ENCODE assay signal across 8 cellular contexts in the genomic region with DNA sequence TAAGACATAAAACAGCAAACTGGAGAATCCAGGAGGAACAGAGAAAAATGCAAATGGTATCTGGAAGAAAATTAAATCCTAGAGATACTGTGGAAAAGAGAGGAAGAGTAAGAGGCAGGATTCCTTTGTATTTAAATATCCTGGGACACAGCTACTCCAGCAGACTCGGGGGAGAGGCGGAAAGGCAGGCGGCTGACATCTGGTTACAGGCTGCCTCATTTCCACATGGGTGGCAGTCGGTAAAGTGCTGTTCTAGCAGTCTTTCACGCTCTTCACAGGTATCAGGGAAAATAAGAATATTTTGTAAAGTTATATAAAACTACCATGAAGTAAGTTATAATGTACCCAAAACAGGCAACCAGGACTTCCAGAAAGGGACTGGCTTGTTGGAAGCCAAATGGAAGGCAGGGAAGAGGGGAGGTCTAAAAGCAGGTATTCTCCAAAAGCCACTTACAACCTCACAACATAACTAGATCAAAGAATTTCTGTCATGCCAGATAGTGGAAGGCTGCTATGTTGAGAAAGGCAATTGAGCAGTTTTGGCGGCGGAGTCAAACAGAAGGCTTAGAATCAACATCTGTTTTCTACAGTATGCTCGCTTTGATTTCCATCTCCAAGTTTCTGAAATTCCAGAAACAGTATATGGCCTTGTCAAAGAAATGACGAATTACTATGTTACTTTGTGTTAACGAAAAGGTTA. TPM values are rescaled to one million over a fixed set of nuclear protein-coding genes. Genes with fewer than 3 reads are reported as not detected.
DNase-seq lines count a peak whose midpoint lies in the region; ATAC-seq and TF ChIP-seq lines count a peak whose summit lies in the region.

No MANE protein-coding gene starts in this region.

- CTCF ChIA-PET in OCI-LY7 (lab: Charles Lee; ENCODE audit: unreplicated experiment), result no interaction called here

- intact Hi-C loops in activated CD4-positive, alpha-beta T cell treated with anti-CD3 and anti-CD28 coated beads, Interleukin-2, amount 10 ng/mL, durations not matched to agents 24 days and 14 days (cut with micrococcal nuclease), result loop anchor here (2.0 to 5.0 kb wide), 6 partner anchors 83 to 825 kb away; a partner anchor contains a TSS
- intact Hi-C loops in right lobe of liver (cut with DNase I) (no loop called here), OCI-LY7 (cut with micrococcal nuclease; ENCODE audit: unreplicated experiment) (loop anchor here (5.0 kb wide), 1 partner anchor 518 kb away; a partner anchor contains a TSS)

- H3K4me3 ChIP-seq in brain microvascular endothelial cell (ENCODE audit: low read depth, low read length), result peak overlapping the region; percentile 75
- peak overlapping the region in 2 of 3 donors; percentile 77 to 85 for H3K4me3 ChIP-seq in right lobe of liver
- peak overlapping the region; percentile 92 for H3K4me3 ChIP-seq in thoracic aorta
- no peak overlapping the region for H3K4me3 ChIP-seq in OCI-LY7 (ENCODE audit: low read depth, low read length, poor library complexity, severe bottlenecking)

- no peaks in the 10 kb centered on the region for H4K20me1 ChIP-seq in OCI-LY7 (ENCODE audit: insufficient read depth, low read length)

- H3K9me3 Mint-ChIP-seq in activated CD4-positive, alpha-beta T cell treated with anti-CD3 and anti-CD28 coated beads, Interleukin-2, amount 10 ng/mL, durations not matched to agents 24 days and 14 days, result peaks cover 10% of the 10 kb centered on the region

- no peaks in the 10 kb centered on the region for H3K9me2 ChIP-seq in OCI-LY7 (ENCODE audit: insufficient read depth, low read length)

- H3K9me3 ChIP-seq in right lobe of liver (no peaks in the 10 kb centered on the region), thoracic aorta (no peaks in the 10 kb centered on the region), OCI-LY7 (ENCODE audit: low read length) (no peaks in the 10 kb centered on the region)

- in situ Hi-C loops in brain microvascular endothelial cell (cut with HindIII; ENCODE audit: low pct_ligation_motif_present, low sequenced_read_pairs), result no loop called here

- no peak overlapping the region for H3K4me2 ChIP-seq in OCI-LY7 (ENCODE audit: low read length)

- H3K27me3 ChIP-seq in brain microvascular endothelial cell (replicated peaks), result peaks cover 14% of the 10 kb centered on the region
- H3K27me3 ChIP-seq in right lobe of liver, result no peaks in the 10 kb centered on the region
- H3K27me3 ChIP-seq in thoracic aorta (replicated peaks; ENCODE audit: insufficient read depth), result no peaks in the 10 kb centered on the region

- ATAC-seq in right lobe of liver (no peak), thoracic aorta (ENCODE audit: insufficient number of reproducible peaks, low FRiP score, low read depth) (no peak), HG03460 (IDR thresholded peaks at IDR 0.05; ENCODE audit: unreplicated experiment) (no peak)

- WGBS in right lobe of liver (ENCODE audit: insufficient coverage, low coverage, low lambda C conversion rate, missing lambda C conversion rate), result 56% methylated on average over 10 of the region's 10 CpGs

- no TSS peak for BruUV-seq in OCI-LY7 (replicated peaks; lab: Mats Ljungman, UMichigan)

- TF ChIP-seq CTCF in brain microvascular endothelial cell (IDR thresholded peaks at IDR 0.05; ENCODE audit: low read depth, low read length, missing control alignments), result no peak
- TF ChIP-seq CTCF in right lobe of liver (IDR thresholded peaks at IDR 0.05), result no peak
- no peak for TF ChIP-seq CTCF in thoracic aorta (IDR thresholded peaks at IDR 0.05)
- no peak for TF ChIP-seq CTCF in OCI-LY7 (conservative IDR thresholded peaks at IDR 0.05; ENCODE audit: low read length)

- H3K27ac Mint-ChIP-seq in activated CD4-positive, alpha-beta T cell treated with anti-CD3 and anti-CD28 coated beads, Interleukin-2, amount 10 ng/mL, durations not matched to agents 24 days and 14 days, result peak overlapping the region; percentile 76

- H3K36me3 ChIP-seq in brain microvascular endothelial cell (replicated peaks) (no peaks in the 10 kb centered on the region), right lobe of liver (no peaks in the 10 kb centered on the region), thoracic aorta (no peaks in the 10 kb centered on the region), OCI-LY7 (ENCODE audit: insufficient read depth, low read length) (no peaks in the 10 kb centered on the region)

- H3K4me1 ChIP-seq in right lobe of liver (peaks cover 0 to 27% (median 7%) of the 10 kb centered on the region in 4 donors), thoracic aorta (ENCODE audit: control insufficient read depth in 1 of 2, low read depth in 2 of 2) (peaks cover 3 to 16% of the 10 kb centered on the region in 2 donors), OCI-LY7 (ENCODE audit: insufficient read depth, low read length, poor library complexity, severe bottlenecking) (peaks cover 9% of the 10 kb centered on the region)

- no peak for DNase-seq in activated CD4-positive, alpha-beta T cell treated with anti-CD3 and anti-CD28 coated beads, Interleukin-2, amount 10 ng/mL, durations not matched to agents 24 days and 14 days
- DNase-seq in activated CD4-positive, alpha-beta T cell treated with anti-CD3 and anti-CD28 coated beads, Interleukin-2, amount 50 U/mL, for 1 hour, result no peak
- DNase-seq in brain microvascular endothelial cell, result no peak
- no peak for DNase-seq in right lobe of liver
- no peak for DNase-seq in thoracic aorta (ENCODE audit: low spot score)
- DNase-seq in AG20443 (ENCODE audit: low spot score), result no peak
- no peak for DNase-seq in OCI-LY7 (ENCODE audit: low spot score)

- H2AFZ ChIP-seq in OCI-LY7 (ENCODE audit: low read length), result no peak overlapping the region

- H3K27me3 Mint-ChIP-seq in activated CD4-positive, alpha-beta T cell treated with anti-CD3 and anti-CD28 coated beads, Interleukin-2, amount 10 ng/mL, durations not matched to agents 24 days and 14 days, result peaks cover 32% of the 10 kb centered on the region

- H3K36me3 Mint-ChIP-seq in activated CD4-positive, alpha-beta T cell treated with anti-CD3 and anti-CD28 coated beads, Interleukin-2, amount 10 ng/mL, durations not matched to agents 24 days and 14 days (ENCODE audit: low read depth), result peaks cover 10% of the 10 kb centered on the region

- H3K4me3 Mint-ChIP-seq in activated CD4-positive, alpha-beta T cell treated with anti-CD3 and anti-CD28 coated beads, Interleukin-2, amount 10 ng/mL, durations not matched to agents 24 days and 14 days, result peak overlapping the region; percentile 83

- POLR2A ChIA-PET in OCI-LY7 (lab: Charles Lee), result no interaction called here

- TF ChIP-seq POLR2A in right lobe of liver (IDR thresholded peaks at IDR 0.05), result no peak

- H3K4me1 Mint-ChIP-seq in activated CD4-positive, alpha-beta T cell treated with anti-CD3 and anti-CD28 coated beads, Interleukin-2, amount 10 ng/mL, durations not matched to agents 24 days and 14 days, result peaks cover 22% of the 10 kb centered on the region

- H3K27ac ChIP-seq in brain microvascular endothelial cell (no peak overlapping the region), right lobe of liver (no peak overlapping the region), thoracic aorta (no peak overlapping the region), OCI-LY7 (ENCODE audit: low read depth, low read length, poor library complexity, severe bottlenecking) (no peak overlapping the region)

- no peaks in the 10 kb centered on the region for H3K79me2 ChIP-seq in OCI-LY7 (ENCODE audit: insufficient read depth, low read depth, low read length)

RNA-seq across cellular contexts. Expression of a gene that starts 1.3 kb away (rescaled TPM):
- 2.6 and 3.5 TPM in 2 replicates for total RNA-seq in activated CD4-positive, alpha-beta T cell treated with anti-CD3 and anti-CD28 coated beads, Interleukin-2, amount 10 ng/mL, durations not matched to agents 24 days and 14 days
- 10 to 100 TPM in 5 of 6 experiments, 1 to 10 TPM in 1; 8.5 to 16.8 (median 13.8) TPM for total RNA-seq in right lobe of liver
- 1 to 10 TPM; 2.8 TPM for total RNA-seq in thoracic aorta
- 3.7 and 6.3 TPM in 2 replicates for total RNA-seq in OCI-LY7 (2014; rRNA removed; shearing (Covaris generic))
- 9.6 and 10.0 TPM in 2 replicates for total RNA-seq in OCI-LY7 (2022)

RNA-seq across cellular contexts. Expression of a gene that starts 53.0 kb away (rescaled TPM):
- 3.0 and 5.3 TPM in 2 replicates for total RNA-seq in activated CD4-positive, alpha-beta T cell treated with anti-CD3 and anti-CD28 coated beads, Interleukin-2, amount 10 ng/mL, durations not matched to agents 24 days and 14 days
- total RNA-seq in right lobe of liver, result 10 to 100 TPM; 28.3 to 82.5 (median 51.7) TPM
- 10 to 100 TPM; 27.3 to 32.5 TPM for total RNA-seq in thoracic aorta
- total RNA-seq in OCI-LY7 (2014; rRNA removed; shearing (Covaris generic)), result not detected in 2 replicates
- not detected in 2 replicates for total RNA-seq in OCI-LY7 (2022)

Comparison
In these comparisons a context has a peak if more than half of its experiments do, and no peak if none do; other contexts are left out.
1. intact Hi-C loops: an anchor here in activated CD4-positive, alpha-beta T cell treated with anti-CD3 and anti-CD28 coated beads, Interleukin-2, amount 10 ng/mL, durations not matched to agents 24 days and 14 days (2.0 to 5.0 kb wide) and OCI-LY7 (5.0 kb wide); none called in right lobe of liver.